22 cellular contexts compared by ENCODE assay signal in genomic region chr12:120844768-120845449, GRCh38. TPM values are rescaled to one million over a fixed set of nuclear protein-coding genes. Genes with fewer than 3 reads are reported as not detected.
DNase-seq lines count a peak whose midpoint lies in the region; ATAC-seq and TF ChIP-seq lines count a peak whose summit lies in the region.
"Had no signal": no experiment of that assay in that cellular context is flagged by ENCODE, and none has a peak within 500 bp of the region (broad histone marks: within the 10 kb centered on the region; RNA-seq: fewer than 3 reads in every experiment).

No MANE protein-coding gene starts in this region.

- H3K27me3 Mint-ChIP-seq in mesothelial cell of epicardium (ENCODE audit: low read depth): no peaks in the 10 kb centered on the region
- H3K27me3 Mint-ChIP-seq: activated naive CD8-positive, alpha-beta T cell treated with anti-CD3 and anti-CD28 coated beads, Interleukin-2, amount 10 ng/mL, durations not matched to agents 7 days and 5 days had no signal

- no peak for TF ChIP-seq CTCF in cardiac muscle cell (IDR thresholded peaks at IDR 0.05; ENCODE audit: low read depth, low read length)
- no peak for TF ChIP-seq CTCF in mesothelial cell of epicardium (IDR thresholded peaks at IDR 0.05; ENCODE audit: unreplicated experiment)

- peak overlapping the region; percentile 80 for H3K27ac ChIP-seq in cardiac muscle cell
- H3K27ac ChIP-seq in caudate nucleus (ENCODE audit: low read depth, low read length): peak overlapping the region; percentile 45
- H3K27ac ChIP-seq in temporal lobe (ENCODE audit: low read depth, low read length): peak overlapping the region; percentile 23
- H3K27ac ChIP-seq: body of pancreas, C4-2B, coronary artery, psoas muscle, thoracic aorta had no signal

- H3K36me3 ChIP-seq in cardiac muscle cell: no peaks in the 10 kb centered on the region
- H3K36me3 ChIP-seq: thoracic aorta had no signal

- peaks cover 2% of the 10 kb centered on the region for H3K36me3 Mint-ChIP-seq in mesothelial cell of epicardium

- ATAC-seq in Right ventricle myocardium superior (ENCODE audit: poor library complexity) (no peak), HG03378 (IDR thresholded peaks at IDR 0.05; ENCODE audit: unreplicated experiment) (no peak)
- ATAC-seq: body of pancreas had no signal

- H3K4me3 Mint-ChIP-seq in mesothelial cell of epicardium: no peak overlapping the region
- H3K4me3 Mint-ChIP-seq: activated naive CD8-positive, alpha-beta T cell treated with anti-CD3 and anti-CD28 coated beads, Interleukin-2, amount 10 ng/mL, durations not matched to agents 7 days and 5 days; HFFc6 had no signal

- no peak for DNase-seq in cardiac muscle cell (ENCODE audit: low read depth in 1 of 2, low spot score in 1 of 2)
- DNase-seq in Right ventricle myocardium superior: no peak
- DNase-seq in caudate nucleus (lab: John Stamatoyannopoulos, UW): peak in 5 of 61 donors; percentile 6 to 31 (median 13)
- no peak for DNase-seq in mesothelial cell of epicardium (ENCODE audit: low spot score in 2 of 2, unreplicated experiment in 2 of 2)
- DNase-seq in mesenteric fat pad (ENCODE audit: low spot score): no peak
- DNase-seq in NCI-H2196 treated with DMSO at 0.1 percent for 48 hours (lab: John Stamatoyannopoulos, UW; ENCODE audit: unreplicated experiment): no peak
- DNase-seq: activated CD4-positive, alpha-beta T cell treated with anti-CD3 and anti-CD28 coated beads for 1 hour; activated naive CD8-positive, alpha-beta T cell treated with anti-CD3 and anti-CD28 coated beads, Interleukin-2, amount 10 ng/mL, durations not matched to agents 7 days and 5 days; body of pancreas; DMS153; GDM1; glutamatergic neuron; HFFc6; KG1; kidney glomerular epithelial cell; mesendoderm; psoas muscle had no signal

- H3K27me3 ChIP-seq in cardiac muscle cell: no peaks in the 10 kb centered on the region
- H3K27me3 ChIP-seq: body of pancreas had no signal

- intact Hi-C loops in Right ventricle myocardium superior (cut with DNase I): no loop called here

- H3K9me3 Mint-ChIP-seq in mesothelial cell of epicardium: no peaks in the 10 kb centered on the region
- H3K9me3 Mint-ChIP-seq: activated naive CD8-positive, alpha-beta T cell treated with anti-CD3 and anti-CD28 coated beads, Interleukin-2, amount 10 ng/mL, durations not matched to agents 7 days and 5 days; HFFc6 had no signal

- peaks cover 26% of the 10 kb centered on the region for H3K4me1 Mint-ChIP-seq in mesothelial cell of epicardium

- peak overlapping the region; percentile 15 for H3K27ac Mint-ChIP-seq in mesothelial cell of epicardium
- H3K27ac Mint-ChIP-seq: activated naive CD8-positive, alpha-beta T cell treated with anti-CD3 and anti-CD28 coated beads, Interleukin-2, amount 10 ng/mL, durations not matched to agents 7 days and 5 days; HFFc6 had no signal

- H3K9me3 ChIP-seq in cardiac muscle cell (ENCODE audit: low read depth): no peaks in the 10 kb centered on the region
- H3K9me3 ChIP-seq: body of pancreas, psoas muscle, thoracic aorta had no signal

- no peak overlapping the region for H3K4me3 ChIP-seq in cardiac muscle cell
- H3K4me3 ChIP-seq: body of pancreas, coronary artery, psoas muscle, thoracic aorta had no signal

- peaks cover 38% of the 10 kb centered on the region for H3K4me1 ChIP-seq in cardiac muscle cell (ENCODE audit: low read depth)

RNA-seq across cellular contexts. Expression of gene SPPL3, which starts 59.2 kb away (rescaled TPM):
- total RNA-seq in cardiac muscle cell (23.2 and 26.9 TPM in 2 replicates), Right ventricle myocardium superior (28.3 TPM), mesothelial cell of epicardium (75.6 to 83.4 TPM (median 79.8 TPM) in 3 replicates), temporal lobe (18.9 TPM), mesenteric fat pad (43.0 TPM)
- 111 and 121 TPM in 2 replicates for polyA plus RNA-seq in cardiac muscle cell

Comparison
In these comparisons a context has a peak if more than half of its experiments do, and no peak if none do; other contexts are left out.
1. H3K27ac ChIP-seq: peak in every context shown above with its lines; median percentile 80 in cardiac muscle cell; 45 in caudate nucleus; 23 in temporal lobe.